ENCODE assay signal across 16 cellular contexts in the genomic region with DNA sequence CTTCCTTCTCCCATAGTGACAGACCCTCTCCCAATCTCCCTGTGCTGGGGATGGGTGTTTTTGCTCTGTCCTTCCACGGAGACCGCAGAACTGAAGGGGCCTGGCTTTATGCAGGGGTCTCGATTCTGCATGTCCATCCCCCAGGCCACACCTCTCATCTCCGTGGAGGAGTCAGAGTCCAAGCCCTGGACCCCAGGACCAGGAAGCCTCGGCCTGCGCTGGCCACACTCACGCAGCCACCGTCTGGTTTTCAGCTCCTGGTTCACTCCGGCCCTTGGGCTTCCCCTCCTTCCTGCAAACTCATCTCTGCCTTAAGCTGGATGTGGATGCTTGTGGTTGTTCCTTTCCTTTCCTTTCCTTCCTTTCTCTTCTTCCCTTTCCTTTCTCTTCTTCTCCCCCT.
"Had no signal": no experiment of that assay in that cellular context is flagged by ENCODE, and none has a peak within 500 bp of the region (broad histone marks: within the 10 kb centered on the region; RNA-seq: fewer than 3 reads in every experiment).

No MANE protein-coding gene starts in this region.

- H3K36me3 Mint-ChIP-seq: activated CD4-positive, alpha-beta memory T cell treated with anti-CD3 and anti-CD28 coated beads for 36 hours; type B pancreatic cell had no signal

- H3K9me3 Mint-ChIP-seq: activated CD4-positive, alpha-beta memory T cell treated with anti-CD3 and anti-CD28 coated beads for 36 hours; central memory CD8-positive, alpha-beta T cell; T-helper 1 cell treated with Interleukin-12 subunit alpha and Interleukin-12 subunit beta and Interleukin-4 antibody, amounts not matched to agents 30 μg/mL and 1 μg/mL, for 36 hours; type B pancreatic cell had no signal

- H3K4me1 Mint-ChIP-seq: central memory CD8-positive, alpha-beta T cell had no signal

- H3K27me3 ChIP-seq: testis had no signal

- H3K27ac ChIP-seq: coronary artery, testis had no signal

- H3K4me3 Mint-ChIP-seq: activated CD4-positive, alpha-beta memory T cell treated with anti-CD3 and anti-CD28 coated beads for 36 hours; central memory CD8-positive, alpha-beta T cell; neural crest cell; T-helper 1 cell treated with Interleukin-12 subunit alpha and Interleukin-12 subunit beta and Interleukin-4 antibody, amounts not matched to agents 30 μg/mL and 1 μg/mL, for 36 hours; type B pancreatic cell had no signal

- H3K36me3 ChIP-seq: WERI-Rb-1 had no signal

- ATAC-seq: left lobe of liver had no signal

- H3K4me3 ChIP-seq: coronary artery, lung, testis had no signal

- H3K27me3 Mint-ChIP-seq: activated CD4-positive, alpha-beta memory T cell treated with anti-CD3 and anti-CD28 coated beads for 36 hours had no signal

- H3K9me3 ChIP-seq: testis had no signal

- DNase-seq: activated CD4-positive, alpha-beta memory T cell treated with anti-CD3 and anti-CD28 coated beads for 36 hours; activated CD4-positive, alpha-beta T cell treated with anti-CD3 and anti-CD28 coated beads for 4 hours; activated naive CD4-positive, alpha-beta T cell; midbrain; stimulated activated CD4-positive, alpha-beta T cell treated with anti-CD3 and anti-CD28 coated beads, Interleukin-12 subunit alpha, Interleukin-12 subunit beta, amount 100 ng/mL, for 4 hours; stimulated activated CD4-positive, alpha-beta T cell treated with anti-CD3 and anti-CD28 coated beads, Interleukin-1b, Interleukin-23, amount 100 ng/mL, for 48 hours; testis; WERI-Rb-1 had no signal

- H3K27ac Mint-ChIP-seq: activated CD4-positive, alpha-beta memory T cell treated with anti-CD3 and anti-CD28 coated beads for 36 hours; progenitor cell of endocrine pancreas; T-helper 1 cell treated with Interleukin-12 subunit alpha and Interleukin-12 subunit beta and Interleukin-4 antibody, amounts not matched to agents 30 μg/mL and 1 μg/mL, for 36 hours; type B pancreatic cell had no signal
